In the genomic region with DNA sequence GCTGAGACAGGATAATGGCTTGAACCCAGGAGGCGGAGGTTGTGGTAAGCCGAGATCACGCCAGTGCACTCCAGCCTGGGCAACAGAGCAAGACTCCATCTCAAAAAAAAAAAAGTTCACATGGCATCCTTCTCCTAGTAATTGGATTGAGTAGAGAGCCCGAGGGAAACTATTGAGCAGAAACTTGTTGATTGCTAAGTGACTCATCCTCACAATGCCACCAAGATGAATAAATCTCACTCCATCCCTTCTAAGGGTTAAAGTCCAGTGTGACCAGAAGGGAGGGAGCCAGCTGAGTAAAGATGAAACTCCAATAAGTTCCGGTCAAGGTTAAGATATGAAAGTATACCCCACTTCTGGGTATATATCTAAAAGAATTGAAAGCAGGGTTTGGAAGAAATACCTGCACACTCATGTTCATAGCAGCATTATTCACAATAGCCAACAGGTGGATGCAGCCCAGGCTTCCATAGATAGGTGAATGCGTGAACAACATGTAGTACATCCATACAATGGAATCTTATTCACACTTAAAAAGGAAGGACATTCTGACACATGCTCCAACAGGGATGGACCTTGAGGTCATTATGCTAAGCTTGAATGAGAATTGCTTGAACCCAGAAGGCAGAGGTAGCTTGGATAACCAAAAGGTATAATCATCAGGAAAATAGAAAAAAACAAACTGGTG, we compare ENCODE assay signal across 23 cellular contexts. TPM values are rescaled to one million over a fixed set of nuclear protein-coding genes. Genes with fewer than 3 reads are reported as not detected.
DNase-seq lines count a peak whose midpoint lies in the region; ATAC-seq, FAIRE-seq and TF ChIP-seq lines count a peak whose summit lies in the region.
"Had no signal": no experiment of that assay in that cellular context is flagged by ENCODE, and none has a peak within 500 bp of the region (broad histone marks: within the 10 kb centered on the region; RNA-seq: fewer than 3 reads in every experiment).

No MANE protein-coding gene starts in this region.

- TF ChIP-seq CTCF in heart left ventricle (IDR thresholded peaks at IDR 0.05): no peak
- no peak for TF ChIP-seq CTCF in GM12878 (IDR thresholded peaks at IDR 0.05 in 2 of 3, conservative IDR thresholded peaks at IDR 0.05 in 1 of 3; ENCODE audit: control insufficient read depth in 2 of 3, extremely low read depth in 1 of 3, insufficient read depth in 1 of 3, low read depth in 3 of 3, low read length in 3 of 3)
- TF ChIP-seq CTCF in mesothelial cell of epicardium (IDR thresholded peaks at IDR 0.05; ENCODE audit: unreplicated experiment): no peak

- 58 to 67% (median 64%) methylated on average over 6 of the region's 6 CpGs for WGBS in heart left ventricle, 4 donors
- 57% methylated on average over 6 of the region's 6 CpGs for WGBS in GM12878 (ENCODE audit: insufficient coverage, insufficient replicate concordance, low lambda C conversion rate, missing lambda C conversion rate)

- FAIRE-seq in GM12878 (lab: Jason Lieb, UNC) (no peak), frontal cortex (lab: Jason Lieb, UNC) (no peak)
- FAIRE-seq: D721Med, GM12892, kidney had no signal

- TF ChIP-seq EP300 in GM12878 (IDR thresholded peaks at IDR 0.05; ENCODE audit: borderline replicate concordance in 1 of 2, control insufficient read depth in 1 of 2, low read depth in 2 of 2, low read length in 2 of 2): no peak

- H3K4me3 Mint-ChIP-seq in mesothelial cell of epicardium: no peak overlapping the region
- H3K4me3 Mint-ChIP-seq: activated CD4-positive, alpha-beta memory T cell treated with anti-CD3 and anti-CD28 coated beads for 36 hours; activated T-cell treated with anti-CD3 and anti-CD28 coated beads, Interleukin-2, amount 50 U/mL, for 24 hours; neural progenitor cell; T-cell had no signal

- H3K27ac ChIP-seq in heart left ventricle (peak overlapping the region in 7 of 12 donors; percentile 54 to 81 (median 74)), GM12878 (ENCODE audit: control insufficient read depth, insufficient read depth) (no peak overlapping the region)
- H3K27ac ChIP-seq: neural progenitor cell, VCaP had no signal

- H3K4me2 ChIP-seq in GM12878 (ENCODE audit: control insufficient read depth, insufficient read depth): no peak overlapping the region
- H3K4me2 ChIP-seq: neural progenitor cell had no signal

- no peaks in the 10 kb centered on the region for H3K79me2 ChIP-seq in GM12878 (ENCODE audit: control insufficient read depth, insufficient read depth, low read length)

- no peak for TF ChIP-seq RAD21 in GM12878 (IDR thresholded peaks at IDR 0.05; ENCODE audit: insufficient read depth, low read depth, low read length)

- no peaks in the 10 kb centered on the region for H3K36me3 Mint-ChIP-seq in mesothelial cell of epicardium
- H3K36me3 Mint-ChIP-seq: activated CD4-positive, alpha-beta memory T cell treated with anti-CD3 and anti-CD28 coated beads for 36 hours; activated naive CD4-positive, alpha-beta T cell treated with anti-CD3 and anti-CD28 coated beads, Interleukin-2, amount 50 U/mL, for 72 hours; neural progenitor cell; T-cell had no signal

- CTCF ChIA-PET in GM12878 (lab: Yijun Ruan, JAX): interaction anchor here (1.0 to 1.1 kb wide), 2 partner anchors 12 to 70 kb away, joined by 3 read pairs; no protein-coding TSS in a partner anchor

- BruUV-seq in GM12878 (replicated peaks; lab: Mats Ljungman, UMichigan): no TSS peak

- H2AFZ ChIP-seq in GM12878 (ENCODE audit: control insufficient read depth, low read depth, low read length): no peak overlapping the region
- H2AFZ ChIP-seq: neural progenitor cell had no signal

- H3K4me1 Mint-ChIP-seq in mesothelial cell of epicardium: peaks cover 4% of the 10 kb centered on the region
- H3K4me1 Mint-ChIP-seq: neural progenitor cell had no signal

- DNase-seq in heart left ventricle (no peak), left ventricle myocardium superior (no peak), GM12878 (ENCODE audit: low read depth, low spot score) (peak; percentile 33), frontal cortex (ENCODE audit: low spot score in 2 of 2) (no peak), mesothelial cell of epicardium (ENCODE audit: low spot score in 2 of 2, unreplicated experiment in 2 of 2) (no peak)
- DNase-seq: 8988T; activated CD4-positive, alpha-beta memory T cell treated with anti-CD3 and anti-CD28 coated beads for 36 hours; activated T-cell treated with anti-CD3 and anti-CD28 coated beads, Interleukin-2, amount 50 U/mL, for 24 hours; BE2C; GDM1; hypothalamus; kidney; NCI-H187 treated with DMSO at 0.1 percent for 48 hours; NCI-H226; T-cell had no signal

- H3K27me3 ChIP-seq in heart left ventricle (no peaks in the 10 kb centered on the region), GM12878 (replicated peaks in 1 of 2; ENCODE audit: control insufficient read depth in 2 of 2, insufficient read depth in 2 of 2, low read length in 1 of 2) (no peaks in the 10 kb centered on the region; a peak in 2 of 4 replicates)
- H3K27me3 ChIP-seq: BE2C, neural progenitor cell had no signal

- no peak overlapping the region for H3K27ac Mint-ChIP-seq in mesothelial cell of epicardium
- H3K27ac Mint-ChIP-seq: activated CD4-positive, alpha-beta memory T cell treated with anti-CD3 and anti-CD28 coated beads for 36 hours; activated naive CD4-positive, alpha-beta T cell treated with anti-CD3 and anti-CD28 coated beads, Interleukin-2, amount 50 U/mL, for 72 hours; activated T-cell treated with anti-CD3 and anti-CD28 coated beads, Interleukin-2, amount 50 U/mL, for 24 hours; neural progenitor cell; T-cell had no signal

- no peak for ATAC-seq in heart left ventricle
- ATAC-seq in left ventricle myocardium superior: no peak
- ATAC-seq in HG02798 (IDR thresholded peaks at IDR 0.05; ENCODE audit: poor library complexity, unreplicated experiment): peak; percentile 75
- ATAC-seq in GM12878: peak; percentile 82
- ATAC-seq in GM18502 (IDR thresholded peaks at IDR 0.05; ENCODE audit: poor library complexity, unreplicated experiment): no peak
- no peak for ATAC-seq in HG03025 (IDR thresholded peaks at IDR 0.05; ENCODE audit: low FRiP score, unreplicated experiment)
- ATAC-seq: activated naive CD4-positive, alpha-beta T cell treated with anti-CD3 and anti-CD28 coated beads, Interleukin-2, amount 50 U/mL, for 72 hours; T-cell had no signal

- H3K27me3 Mint-ChIP-seq in mesothelial cell of epicardium (ENCODE audit: low read depth): peaks cover 6% of the 10 kb centered on the region

- H3K4me1 ChIP-seq in heart left ventricle: peaks cover 4 to 92% (median 38%) of the 10 kb centered on the region in 12 donors
- no peaks in the 10 kb centered on the region for H3K4me1 ChIP-seq in GM12878 (ENCODE audit: control insufficient read depth, insufficient read depth, low read length)
- H3K4me1 ChIP-seq: neural progenitor cell had no signal

- peaks cover 0 to 16% (median 0%) of the 10 kb centered on the region in 9 donors for H3K36me3 ChIP-seq in heart left ventricle
- H3K36me3 ChIP-seq in GM12878 (ENCODE audit: control insufficient read depth in 2 of 2, insufficient read depth in 2 of 2, low read length in 1 of 2): no peaks in the 10 kb centered on the region
- H3K36me3 ChIP-seq: BE2C, neural progenitor cell had no signal

- in situ Hi-C loops in GM12878 (cut with MboI): no loop called here

- POLR2A ChIA-PET in GM12878 (lab: Charles Lee): no interaction called here

- H4K20me1 ChIP-seq in GM12878 (ENCODE audit: control insufficient read depth, insufficient read depth): no peaks in the 10 kb centered on the region

- H3K9me3 ChIP-seq in heart left ventricle (no peaks in the 10 kb centered on the region), GM12878 (replicated peaks; ENCODE audit: control insufficient read depth, insufficient read depth, low read length) (no peaks in the 10 kb centered on the region)
- H3K9me3 ChIP-seq: BE2C had no signal

- intact Hi-C loops in heart left ventricle (cut with DNase I) (loop anchor here in 1 of 10 donors (5.0 kb wide), 1 partner anchor 40 kb away; no protein-coding TSS in a partner anchor), left ventricle myocardium superior (cut with micrococcal nuclease) (no loop called here), GM12878 (cut with micrococcal nuclease; ENCODE audit: unreplicated experiment) (no loop called here)

- H3K9ac ChIP-seq in GM12878 (ENCODE audit: control insufficient read depth, insufficient read depth, low read length): no peak overlapping the region
- H3K9ac ChIP-seq: neural progenitor cell had no signal

- no peak for TF ChIP-seq POLR2A in heart left ventricle (IDR thresholded peaks at IDR 0.05)
- no peak for TF ChIP-seq POLR2A in GM12878 (IDR thresholded peaks at IDR 0.05; ENCODE audit: low read depth, low read length)

- RAD21 ChIA-PET in GM12878 (lab: Charles Lee; ENCODE audit: unreplicated experiment): no interaction called here

- H3K4me3 ChIP-seq in heart left ventricle: no peak overlapping the region
- H3K4me3 ChIP-seq in GM12878: no peak overlapping the region
- H3K4me3 ChIP-seq: neural progenitor cell had no signal

- SMC1A ChIA-PET in GM12878 (lab: Charles Lee; ENCODE audit: uncharacterized antibody, unreplicated experiment): interaction anchor here (0.9 to 2.5 kb wide), 5 partner anchors 10 to 21 kb away, joined by 3 to 8 read pairs (median 4); no protein-coding TSS in a partner anchor

- H3K9me3 Mint-ChIP-seq in mesothelial cell of epicardium: no peaks in the 10 kb centered on the region
- H3K9me3 Mint-ChIP-seq: activated CD4-positive, alpha-beta memory T cell treated with anti-CD3 and anti-CD28 coated beads for 36 hours; activated naive CD4-positive, alpha-beta T cell treated with anti-CD3 and anti-CD28 coated beads, Interleukin-2, amount 50 U/mL, for 72 hours; activated T-cell treated with anti-CD3 and anti-CD28 coated beads, Interleukin-2, amount 50 U/mL, for 24 hours; neural progenitor cell; T-cell had no signal

RNA-seq across cellular contexts. Expression of gene FHL2, which starts 13.0 kb away (rescaled TPM):
- total RNA-seq in heart left ventricle: 1,000 to 10,000 TPM in 7 of 9 donors, 100 to 1,000 TPM in 2; 649 to 4,692 (median 1,370) TPM
- 100 to 1,000 TPM; 669 to 913 TPM for polyA plus RNA-seq in heart left ventricle
- 1,772 TPM for total RNA-seq in left ventricle myocardium superior
- 0.20 and 0.54 TPM in 2 replicates for total RNA-seq in GM12878 (2013; cell fraction: nucleolus; rRNA removed)
- 3.9 and 4.3 TPM in 2 replicates for total RNA-seq in GM12878 (2014; rRNA removed)
- total RNA-seq in GM12878 (2014; rRNA removed; fragmentation: Illumina TruSeq; extraction: Trizol): 2.2 and 2.3 TPM in 2 replicates
- 2.2 and 3.0 TPM in 2 replicates for total RNA-seq in GM12878 (2021)
- polyA plus RNA-seq in GM12878 (2011; ENCODE audit: low read depth): 1.9 TPM
- 4.8 and 5.2 TPM in 2 replicates for polyA plus RNA-seq in GM12878 (2011; rRNA removed)
- 5.7 and 6.9 TPM in 2 replicates for polyA plus RNA-seq in GM12878 (2011; cell fraction: cytosol; rRNA removed)
- polyA plus RNA-seq in GM12878 (2011; cell fraction: nucleus; rRNA removed): 2.5 and 2.6 TPM in 2 replicates
- 2.0 and 2.3 TPM in 2 replicates for polyA plus RNA-seq in GM12878 (2012)
- 2.5 and 2.7 TPM in 2 replicates for polyA plus RNA-seq in GM12878 (2014; fragmentation: Illumina TruSeq; extraction: Trizol)
- 1 to 10 TPM; 7.4 to 9.9 TPM for polyA plus RNA-seq in GM12878 (2014; fragmentation: Nextera tagmentation; extraction: Ambion mirVana)
- 3.4 and 4.2 TPM in 2 replicates for polyA plus RNA-seq in GM12878 (2014; rRNA removed)
- polyA plus RNA-seq in GM12878 (2016; fragmentation: Nextera tagmentation; extraction: Ambion mirVana): 1 to 10 TPM; 7.1 to 7.7 TPM
- 4.6 and 5.3 TPM in 2 replicates for polyA minus RNA-seq in GM12878 (2011; rRNA and poly(A)+ RNA removed)
- polyA minus RNA-seq in GM12878 (2011; cell fraction: cytosol; rRNA and poly(A)+ RNA removed): 2.0 and 2.4 TPM in 2 replicates
- polyA minus RNA-seq in GM12878 (2011; cell fraction: nucleus; rRNA and poly(A)+ RNA removed): 0.24 and 0.96 TPM in 2 replicates
- 2.4 TPM for total RNA-seq in frontal cortex
- 32.3 to 37.9 TPM (median 36.4 TPM) in 3 replicates for total RNA-seq in mesothelial cell of epicardium

Comparison
In these comparisons a context has a peak if more than half of its experiments do, and no peak if none do; other contexts are left out.
1. ATAC-seq: peak in HG02798 (single experiment) and GM12878 (single experiment); none in heart left ventricle (0 of 4), left ventricle myocardium superior (single experiment), GM18502 (single experiment) and HG03025 (single experiment).
2. RNA of gene FHL2, which starts 13.0 kb away (total RNA-seq): 1,772 TPM in left ventricle myocardium superior (single experiment) and 649 to 4,692 TPM in heart left ventricle; 32.3 to 37.9 TPM in mesothelial cell of epicardium, 2.4 TPM in frontal cortex (single experiment) and 0.20 to 4.3 TPM in GM12878; every median in the first group is over 10 times any median in the second.